13 cellular contexts compared by ENCODE assay signal in the genomic region with DNA sequence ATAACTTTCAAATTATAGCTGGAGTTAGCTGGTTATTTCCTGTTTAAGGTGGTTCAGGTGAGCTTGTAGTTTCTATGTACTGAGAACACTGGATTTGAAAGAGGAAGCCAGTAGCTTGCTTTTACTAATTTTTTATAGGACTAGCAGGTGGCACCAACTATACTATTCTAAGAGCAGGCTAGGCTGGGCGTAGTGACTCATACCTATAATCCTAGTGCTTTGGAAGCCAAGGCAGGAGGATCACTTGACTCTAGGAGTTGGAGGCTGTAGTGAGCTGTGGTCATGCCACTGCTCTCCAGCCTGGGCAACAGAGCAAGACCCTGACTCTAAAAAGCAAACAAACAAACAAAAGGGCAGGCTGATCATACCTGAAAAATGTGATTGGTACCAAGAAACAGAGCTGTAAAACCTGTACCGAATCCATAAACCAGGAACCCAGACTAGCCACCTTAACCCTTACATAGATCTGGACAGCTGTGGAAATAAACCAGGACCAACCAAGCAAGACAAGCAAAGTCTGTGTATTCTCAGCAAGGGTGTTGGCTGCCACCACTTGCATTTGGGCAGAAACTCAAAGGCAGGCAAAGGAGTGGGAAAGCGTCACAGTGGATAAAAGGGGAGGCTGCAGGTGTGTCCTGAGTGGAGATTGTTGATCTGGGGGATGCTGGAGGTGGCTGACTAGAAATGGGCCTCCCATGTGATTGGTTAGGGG. TPM values are rescaled to one million over a fixed set of nuclear protein-coding genes. Genes with fewer than 3 reads are reported as not detected.
A peak's percentile ranks its signal among the peaks of the same experiment; 100 is the strongest.
DNase-seq lines count a peak whose midpoint lies in the region; ATAC-seq lines count a peak whose summit lies in the region.
"Had no signal": no experiment of that assay in that cellular context is flagged by ENCODE, and none has a peak within 500 bp of the region (broad histone marks: within the 10 kb centered on the region; RNA-seq: fewer than 3 reads in every experiment).

No MANE protein-coding gene starts in this region.

- H3K36me3 Mint-ChIP-seq in stimulated activated memory B cell treated with anti-CD40 and anti-IgM and Interleukin-4, amounts not matched to agents 10 μg/mL and 1 μg/mL and 100 μg/mL, for 72 hours = no peaks in the 10 kb centered on the region
- no peaks in the 10 kb centered on the region for H3K36me3 Mint-ChIP-seq in naive thymus-derived CD8-positive, alpha-beta T cell
- H3K36me3 Mint-ChIP-seq: CD8-positive, alpha-beta T cell had no signal

- H3K27me3 Mint-ChIP-seq in stimulated activated memory B cell treated with anti-CD40 and anti-IgM and Interleukin-4, amounts not matched to agents 10 μg/mL and 1 μg/mL and 100 μg/mL, for 72 hours = no peaks in the 10 kb centered on the region
- peaks cover under 1 to 11% (median 5%) of the 10 kb centered on the region in 5 donors for H3K27me3 Mint-ChIP-seq in naive thymus-derived CD8-positive, alpha-beta T cell

- no peak overlapping the region for H3K4me3 Mint-ChIP-seq in stimulated activated memory B cell treated with anti-CD40 and anti-IgM and Interleukin-4, amounts not matched to agents 10 μg/mL and 1 μg/mL and 100 μg/mL, for 72 hours
- no peak overlapping the region for H3K4me3 Mint-ChIP-seq in naive thymus-derived CD8-positive, alpha-beta T cell
- H3K4me3 Mint-ChIP-seq: CD8-positive, alpha-beta T cell had no signal

- H3K9me3 Mint-ChIP-seq in stimulated activated memory B cell treated with anti-CD40 and anti-IgM and Interleukin-4, amounts not matched to agents 10 μg/mL and 1 μg/mL and 100 μg/mL, for 72 hours = no peaks in the 10 kb centered on the region
- H3K9me3 Mint-ChIP-seq in naive thymus-derived CD8-positive, alpha-beta T cell = no peaks in the 10 kb centered on the region
- H3K9me3 Mint-ChIP-seq: CD8-positive, alpha-beta T cell had no signal

- DNase-seq in NCI-H2029 (lab: John Stamatoyannopoulos, UW) = peak; percentile 13
- DNase-seq in NCI-H2029 treated with DMSO at 0.1 percent for 48 hours (lab: John Stamatoyannopoulos, UW) = no peak
- peak; percentile 14 for DNase-seq in RKO (ENCODE audit: low spot score)
- peak; percentile 11 for DNase-seq in kidney tubule cell (ENCODE audit: low spot score)
- no peak for DNase-seq in naive thymus-derived CD8-positive, alpha-beta T cell
- no peak for DNase-seq in NCI-H1417 treated with DMSO at 0.1 percent for 48 hours (lab: John Stamatoyannopoulos, UW)
- no peak for DNase-seq in activated T-cell treated with anti-CD3 and anti-CD28 coated beads, Interleukin-2, amount 50 U/mL, for 1 hour
- DNase-seq: activated gamma-delta T cell; CD8-positive, alpha-beta T cell; cortex of kidney; kidney glomerular epithelial cell had no signal

- ATAC-seq in stimulated activated memory B cell treated with anti-CD40 and anti-IgM and Interleukin-4, amounts not matched to agents 10 μg/mL and 1 μg/mL and 100 μg/mL, for 72 hours = peak; percentile 91
- ATAC-seq in naive thymus-derived CD8-positive, alpha-beta T cell = no peak
- ATAC-seq: CD8-positive, alpha-beta T cell; SK-N-SH treated with all-trans-retinoic acid at 6 μM for 48 hours had no signal

- peaks cover 25% of the 10 kb centered on the region for H3K4me1 Mint-ChIP-seq in stimulated activated memory B cell treated with anti-CD40 and anti-IgM and Interleukin-4, amounts not matched to agents 10 μg/mL and 1 μg/mL and 100 μg/mL, for 72 hours
- H3K4me1 Mint-ChIP-seq in naive thymus-derived CD8-positive, alpha-beta T cell = peaks cover 0 to 8% (median 3%) of the 10 kb centered on the region in 4 donors

- POLR2A ChIA-PET in naive thymus-derived CD8-positive, alpha-beta T cell (lab: Charles Lee) = no interaction called here

- H3K27ac Mint-ChIP-seq in stimulated activated memory B cell treated with anti-CD40 and anti-IgM and Interleukin-4, amounts not matched to agents 10 μg/mL and 1 μg/mL and 100 μg/mL, for 72 hours = peak overlapping the region; percentile 70
- H3K27ac Mint-ChIP-seq in naive thymus-derived CD8-positive, alpha-beta T cell = peak overlapping the region in 1 of 10 donors; percentile 67
- H3K27ac Mint-ChIP-seq: CD8-positive, alpha-beta T cell had no signal

RNA-seq across cellular contexts. Expression of a gene that starts 36.3 kb away (rescaled TPM):
- total RNA-seq in naive thymus-derived CD8-positive, alpha-beta T cell = not detected
- under 1 TPM in 2 of 3 donors, not detected in 1; 0.29 to 0.69 TPM for polyA plus RNA-seq in naive thymus-derived CD8-positive, alpha-beta T cell
- total RNA-seq: CD8-positive, alpha-beta T cell had no signal

Comparison
In these comparisons a context has a peak if more than half of its experiments do, and no peak if none do; other contexts are left out.
1. DNase-seq: peak in NCI-H2029 (single experiment), RKO (single experiment) and kidney tubule cell (single experiment); none in NCI-H2029 treated with DMSO at 0.1 percent for 48 hours (single experiment), naive thymus-derived CD8-positive, alpha-beta T cell (0 of 10), NCI-H1417 treated with DMSO at 0.1 percent for 48 hours (single experiment) and activated T-cell treated with anti-CD3 and anti-CD28 coated beads, Interleukin-2, amount 50 U/mL, for 1 hour (single experiment).